1 cellular context compared by ENCODE assay signal in the genomic region with DNA sequence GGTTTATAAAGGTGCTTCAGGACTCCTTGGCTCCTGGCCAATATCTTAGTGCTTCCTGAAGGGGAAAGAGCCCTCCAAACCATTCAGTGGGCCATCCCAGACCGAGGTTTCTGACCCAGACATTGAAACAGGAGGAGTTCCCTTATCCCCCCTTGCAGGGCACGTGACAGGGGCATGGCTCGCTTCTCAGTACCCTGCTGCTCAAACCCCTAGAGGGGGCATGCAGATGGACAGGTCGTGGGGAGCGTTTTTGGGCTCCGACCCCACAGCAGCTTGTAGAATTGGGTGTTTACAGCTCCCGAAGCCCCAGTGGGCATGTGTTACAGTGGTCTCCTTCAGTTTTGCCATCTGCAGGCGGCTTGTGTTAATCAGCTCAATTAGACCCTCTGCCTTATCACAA. TPM values are rescaled to one million over a fixed set of nuclear protein-coding genes. Genes with fewer than 3 reads are reported as not detected.
"Had no signal": no experiment of that assay in that cellular context is flagged by ENCODE, and none has a peak within 500 bp of the region (broad histone marks: within the 10 kb centered on the region; RNA-seq: fewer than 3 reads in every experiment).

No MANE protein-coding gene starts in this region.

RNA-seq across cellular contexts. Expression of gene EVA1C, which starts 39.7 kb away (rescaled TPM):
- total RNA-seq: neural crest cell had no signal
